22 cellular contexts compared by ENCODE assay signal in genomic region chr3:20451170-20451569, GRCh38.
"Had no signal": no experiment of that assay in that cellular context is flagged by ENCODE, and none has a peak within 500 bp of the region (broad histone marks: within the 10 kb centered on the region; RNA-seq: fewer than 3 reads in every experiment).

No MANE protein-coding gene starts in this region.

- DNase-seq: KBM-7, MV-4-11, NCI-H1048, NCI-H1105, NCI-H1417, NCI-H1436 treated with DMSO at 0.1 percent for 48 hours, NCI-H1694, NCI-H187 treated with DMSO at 0.1 percent for 48 hours, NCI-H2029 treated with DMSO at 0.1 percent for 48 hours, NCI-H2171 treated with DMSO at 0.1 percent for 48 hours, NCI-H345, NCI-H446 treated with DMSO at 0.1 percent for 48 hours, NCI-H510A treated with DMSO at 0.1 percent for 48 hours, NCI-H526, PC-3, SHP77 treated with DMSO at 0.1 percent for 48 hours, SJCRH30, SW 1271, T-cell had no signal

- H3K4me1 Mint-ChIP-seq: IgD-negative memory B cell, T-cell had no signal

- H3K4me3 ChIP-seq: SJCRH30 had no signal

- H3K4me1 ChIP-seq: SJCRH30 had no signal

- H3K27me3 Mint-ChIP-seq: IgD-negative memory B cell, T-cell had no signal

- H3K36me3 Mint-ChIP-seq: IgD-negative memory B cell had no signal

- H3K9me3 ChIP-seq: SJCRH30 had no signal

- H3K4me3 Mint-ChIP-seq: IgD-negative memory B cell, T-cell had no signal

- H3K27ac Mint-ChIP-seq: IgD-negative memory B cell, T-cell had no signal

- H3K36me3 ChIP-seq: SJCRH30 had no signal

- H3K27ac ChIP-seq: HL-60, RWPE1, SJCRH30 had no signal

- H3K27me3 ChIP-seq: SJCRH30 had no signal
